8 cellular contexts compared by ENCODE assay signal in the genomic region with DNA sequence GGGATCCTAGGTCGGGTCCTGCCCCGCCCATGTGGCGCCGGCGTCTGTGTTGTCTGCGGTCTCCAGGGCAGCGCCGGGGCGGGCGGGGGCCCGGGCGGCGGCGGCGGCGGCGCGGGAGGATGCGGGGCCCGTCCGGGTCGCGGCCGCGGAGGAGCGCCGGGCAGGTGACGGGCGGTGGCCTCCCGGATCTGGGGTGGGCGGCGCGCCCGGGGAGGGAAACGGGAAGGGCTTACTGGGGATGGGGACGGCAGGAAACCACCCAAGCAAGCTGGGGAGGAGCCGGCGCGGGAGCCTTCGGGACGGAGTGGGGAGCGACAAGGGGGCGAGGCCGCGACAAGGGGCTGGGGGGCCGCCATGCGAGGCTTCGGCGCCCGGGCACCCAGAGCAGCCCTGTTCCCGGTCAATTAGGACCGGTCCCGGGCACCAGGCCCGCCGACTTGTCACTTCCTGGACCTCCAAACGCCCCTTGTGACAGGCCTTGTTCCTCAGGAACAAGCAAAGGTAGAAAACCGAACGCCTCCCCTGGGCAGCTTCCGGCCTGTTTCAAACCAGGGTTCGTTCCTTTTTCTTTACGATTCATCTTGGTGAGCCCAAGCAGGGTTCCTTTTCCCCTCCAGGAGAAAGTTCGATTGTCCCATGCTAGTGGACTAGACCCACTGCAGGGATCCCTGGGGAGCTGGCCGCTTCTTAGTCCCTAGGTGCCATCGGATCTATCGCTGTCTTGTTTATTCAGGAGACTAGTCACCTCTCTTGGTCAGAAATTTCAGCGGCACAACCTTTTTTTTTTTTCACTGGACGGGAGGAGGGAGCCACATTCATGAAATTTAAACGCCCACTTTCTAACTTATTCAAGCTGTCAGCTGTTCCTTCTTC.
A peak's percentile ranks its signal among the peaks of the same experiment; 100 is the strongest.
DNase-seq lines count a peak whose midpoint lies in the region; ATAC-seq and TF ChIP-seq lines count a peak whose summit lies in the region.

No MANE protein-coding gene starts in this region.

- H3K4me3 ChIP-seq in BLaER1 (peak overlapping the region; percentile 77), mucosa of rectum (ENCODE audit: low read length in 2 of 2) (peak overlapping the region; percentile 69 to 86)

- H3K4me2 ChIP-seq in BLaER1: peak overlapping the region; percentile 98

- DNase-seq in NCI-H526 (lab: John Stamatoyannopoulos, UW) (peak; percentile 77 to 92), activated T-cell treated with anti-CD3 and anti-CD28 coated beads for 24 hours (ENCODE audit: low read depth) (peak; percentile 34), erythroblast (lab: John Stamatoyannopoulos, UW) (peak; percentile 24 to 33)
- peak; percentile 65 for DNase-seq in stimulated activated CD8-positive, alpha-beta memory T cell treated with anti-CD3 and anti-CD28 coated beads, Interleukin-4, amount 100 ng/mL, for 48 hours

- no peak for TF ChIP-seq POLR2A in erythroblast (IDR thresholded peaks at IDR 0.05; ENCODE audit: low read length)

- H4K20me1 ChIP-seq in BLaER1: no peaks in the 10 kb centered on the region

- H3K27me3 ChIP-seq in BLaER1 (peaks cover 34% of the 10 kb centered on the region), mucosa of rectum (ENCODE audit: control insufficient read depth in 2 of 2, insufficient read depth in 2 of 2, low read length in 2 of 2) (no peaks in the 10 kb centered on the region)

- ATAC-seq in GM21576 (IDR thresholded peaks at IDR 0.05; ENCODE audit: unreplicated experiment): peak; percentile 44
- ATAC-seq in HG02970 (IDR thresholded peaks at IDR 0.05; ENCODE audit: low FRiP score, unreplicated experiment): no peak

- H3K27ac ChIP-seq in BLaER1 (peak overlapping the region; percentile 36; the same call in 1 of the 2 replicates), mucosa of rectum (ENCODE audit: low read depth in 2 of 2, low read length in 2 of 2) (peak overlapping the region; percentile 49 to 69)

- H3K36me3 ChIP-seq in BLaER1 (no peaks in the 10 kb centered on the region), mucosa of rectum (ENCODE audit: control insufficient read depth in 2 of 2, insufficient read depth in 2 of 2, low read length in 2 of 2) (peaks cover 0 to 3% of the 10 kb centered on the region in 2 donors)

- peak overlapping the region; percentile 71 for H3K9ac ChIP-seq in BLaER1
- peak overlapping the region; percentile 72 to 79 for H3K9ac ChIP-seq in mucosa of rectum (ENCODE audit: low read depth in 1 of 2, low read length in 2 of 2)

- H3K9me3 ChIP-seq in BLaER1 (no peaks in the 10 kb centered on the region), mucosa of rectum (ENCODE audit: control insufficient read depth in 2 of 2, low read length in 2 of 2) (no peaks in the 10 kb centered on the region)

- peaks cover 11% of the 10 kb centered on the region for H3K4me1 ChIP-seq in BLaER1
- H3K4me1 ChIP-seq in mucosa of rectum (ENCODE audit: control insufficient read depth in 2 of 2, insufficient read depth in 2 of 2, low read length in 2 of 2): peaks cover 0 to 4% of the 10 kb centered on the region in 2 donors

Comparison
In these comparisons a context has a peak if more than half of its experiments do, and no peak if none do; other contexts are left out.
1. DNase-seq: peak in every context shown above with its lines; median percentile 84 in NCI-H526; 65 in stimulated activated CD8-positive, alpha-beta memory T cell treated with anti-CD3 and anti-CD28 coated beads, Interleukin-4, amount 100 ng/mL, for 48 hours; 34 in activated T-cell treated with anti-CD3 and anti-CD28 coated beads for 24 hours; 28 in erythroblast.